ENCODE assay signal across 8 cellular contexts in the genomic region with DNA sequence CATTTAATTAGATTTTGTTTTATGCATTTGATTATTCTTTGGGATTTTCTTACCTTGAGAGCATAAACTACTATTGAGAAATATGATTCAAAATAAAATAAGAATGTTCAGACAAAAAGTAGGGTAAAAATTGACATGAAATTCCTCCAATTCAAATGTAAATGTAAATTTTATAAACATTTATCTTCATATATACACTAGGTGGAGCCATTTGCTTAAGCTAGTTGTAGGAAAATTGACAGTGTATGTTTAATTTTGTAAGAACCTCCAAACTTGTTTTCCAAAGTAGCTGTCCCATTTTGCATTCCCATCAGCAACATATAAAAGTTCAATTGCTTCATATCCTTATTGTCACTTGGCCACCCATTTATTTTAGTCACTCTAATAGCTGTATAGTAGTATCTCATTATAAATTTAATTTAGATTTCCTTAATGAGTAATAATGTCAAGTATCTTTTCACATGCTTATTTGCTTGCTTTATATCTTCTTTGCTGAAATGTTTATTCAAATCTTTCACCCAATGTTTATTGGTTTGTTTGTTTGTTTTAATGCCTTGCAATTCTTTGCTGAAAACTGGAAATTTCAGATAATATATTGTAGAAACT. TPM values are rescaled to one million over a fixed set of nuclear protein-coding genes. Genes with fewer than 3 reads are reported as not detected.
A peak's percentile ranks its signal among the peaks of the same experiment; 100 is the strongest.
DNase-seq lines count a peak whose midpoint lies in the region; ATAC-seq and TF ChIP-seq lines count a peak whose summit lies in the region.

No MANE protein-coding gene starts in this region.

- H3K4me1 Mint-ChIP-seq in CD14-positive monocyte (peaks cover 7% of the 10 kb centered on the region), HFFc6 (ENCODE audit: low read depth) (no peaks in the 10 kb centered on the region; the same call in 1 of the 2 replicates)
- H3K4me1 Mint-ChIP-seq in activated CD8-positive, alpha-beta memory T cell treated with anti-CD3 and anti-CD28 coated beads, Interleukin-2, amount 10 ng/mL, durations not matched to agents 7 days and 5 days, result no peaks in the 10 kb centered on the region

- TF ChIP-seq CTCF in CD14-positive monocyte (IDR thresholded peaks at IDR 0.05) (peak; percentile 61), HFFc6 (IDR thresholded peaks at IDR 0.05) (peak; percentile 77), RWPE2 (IDR thresholded peaks at IDR 0.05; ENCODE audit: poor library complexity, severe bottlenecking) (peak; percentile 88), hepatocyte (IDR thresholded peaks at IDR 0.05; ENCODE audit: poor library complexity) (peak; percentile 55)

- H3K27me3 ChIP-seq in RWPE2 (ENCODE audit: insufficient read depth, poor library complexity, severe bottlenecking) (no peaks in the 10 kb centered on the region), hepatocyte (no peaks in the 10 kb centered on the region)

- CTCF ChIA-PET in activated CD8-positive, alpha-beta memory T cell treated with anti-CD3 and anti-CD28 coated beads, Interleukin-2, amount 10 ng/mL, durations not matched to agents 7 days and 5 days (lab: Charles Lee), result no interaction called here

- H4K20me1 ChIP-seq in hepatocyte (ENCODE audit: insufficient read depth, poor library complexity, severe bottlenecking), result no peaks in the 10 kb centered on the region

- H2AFZ ChIP-seq in hepatocyte, result no peak overlapping the region

- no peaks in the 10 kb centered on the region for H3K9me2 ChIP-seq in hepatocyte (replicated peaks; ENCODE audit: insufficient read depth)

- intact Hi-C loops in CD14-positive monocyte (cut with micrococcal nuclease), result no loop called here

- H3K9me3 Mint-ChIP-seq in CD14-positive monocyte (peaks cover 0 to 16% (median 6%) of the 10 kb centered on the region in 7 donors), HFFc6 (no peaks in the 10 kb centered on the region)
- no peaks in the 10 kb centered on the region for H3K9me3 Mint-ChIP-seq in activated CD8-positive, alpha-beta memory T cell treated with anti-CD3 and anti-CD28 coated beads, Interleukin-2, amount 10 ng/mL, durations not matched to agents 7 days and 5 days (ENCODE audit: low read depth)

- H3K9me3 ChIP-seq in RWPE2 (ENCODE audit: severe bottlenecking) (no peaks in the 10 kb centered on the region), hepatocyte (ENCODE audit: low read depth) (no peaks in the 10 kb centered on the region)

- H3K36me3 Mint-ChIP-seq in CD14-positive monocyte, result no peaks in the 10 kb centered on the region
- H3K36me3 Mint-ChIP-seq in HFFc6 (ENCODE audit: low read depth), result no peaks in the 10 kb centered on the region
- no peaks in the 10 kb centered on the region for H3K36me3 Mint-ChIP-seq in activated CD8-positive, alpha-beta memory T cell treated with anti-CD3 and anti-CD28 coated beads, Interleukin-2, amount 10 ng/mL, durations not matched to agents 7 days and 5 days

- H3K4me2 ChIP-seq in hepatocyte, result no peak overlapping the region

- H3K79me2 ChIP-seq in hepatocyte, result no peaks in the 10 kb centered on the region

- H3K4me3 Mint-ChIP-seq in CD14-positive monocyte (no peak overlapping the region), HFFc6 (no peak overlapping the region)
- H3K4me3 Mint-ChIP-seq in activated CD8-positive, alpha-beta memory T cell treated with anti-CD3 and anti-CD28 coated beads, Interleukin-2, amount 10 ng/mL, durations not matched to agents 7 days and 5 days, result no peak overlapping the region

- H3K4me1 ChIP-seq in RWPE2 (ENCODE audit: insufficient read depth, poor library complexity, severe bottlenecking), result no peaks in the 10 kb centered on the region
- H3K4me1 ChIP-seq in hepatocyte (ENCODE audit: insufficient read depth), result no peaks in the 10 kb centered on the region

- no peak for DNase-seq in CD14-positive monocyte (ENCODE audit: low spot score)
- DNase-seq in HFFc6, result no peak
- no peak for DNase-seq in RWPE2 (ENCODE audit: low spot score)
- DNase-seq in hepatocyte (ENCODE audit: low spot score), result peak; percentile 12
- DNase-seq in activated CD8-positive, alpha-beta memory T cell treated with anti-CD3 and anti-CD28 coated beads, Interleukin-2, amount 10 ng/mL, durations not matched to agents 7 days and 5 days, result no peak
- no peak for DNase-seq in DMS153 (lab: John Stamatoyannopoulos, UW)

- no peaks in the 10 kb centered on the region for H3K36me3 ChIP-seq in RWPE2 (ENCODE audit: low read depth)
- H3K36me3 ChIP-seq in hepatocyte (replicated peaks; ENCODE audit: insufficient read depth, low read depth), result no peaks in the 10 kb centered on the region

- ATAC-seq in RWPE2 (ENCODE audit: low read depth) (no peak), HG02870 (IDR thresholded peaks at IDR 0.05; ENCODE audit: unreplicated experiment) (no peak), HG03460 (IDR thresholded peaks at IDR 0.05; ENCODE audit: unreplicated experiment) (no peak)
- ATAC-seq in activated CD8-positive, alpha-beta memory T cell treated with anti-CD3 and anti-CD28 coated beads, Interleukin-2, amount 10 ng/mL, durations not matched to agents 7 days and 5 days, result no peak

- H3K27ac ChIP-seq in RWPE2 (ENCODE audit: poor library complexity, severe bottlenecking), result no peak overlapping the region
- H3K27ac ChIP-seq in hepatocyte, result no peak overlapping the region

- no peak overlapping the region for H3K4me3 ChIP-seq in RWPE2 (ENCODE audit: severe bottlenecking)
- H3K4me3 ChIP-seq in hepatocyte, result no peak overlapping the region

- no peak overlapping the region for H3K27ac Mint-ChIP-seq in CD14-positive monocyte
- no peak overlapping the region for H3K27ac Mint-ChIP-seq in HFFc6
- no peak overlapping the region for H3K27ac Mint-ChIP-seq in activated CD8-positive, alpha-beta memory T cell treated with anti-CD3 and anti-CD28 coated beads, Interleukin-2, amount 10 ng/mL, durations not matched to agents 7 days and 5 days

- peaks cover 0 to 1% (median 0%) of the 10 kb centered on the region in 3 donors for H3K27me3 Mint-ChIP-seq in CD14-positive monocyte (ENCODE audit: low read depth in 3 of 3)
- peaks cover 9% of the 10 kb centered on the region for H3K27me3 Mint-ChIP-seq in HFFc6 (ENCODE audit: insufficient read depth)
- peaks cover 16% of the 10 kb centered on the region for H3K27me3 Mint-ChIP-seq in activated CD8-positive, alpha-beta memory T cell treated with anti-CD3 and anti-CD28 coated beads, Interleukin-2, amount 10 ng/mL, durations not matched to agents 7 days and 5 days

RNA-seq across cellular contexts. Expression of a gene that starts 37.6 kb away (rescaled TPM):
- polyA plus RNA-seq in CD14-positive monocyte (not detected), hepatocyte (0.77 and 1.4 TPM in 2 replicates)
- total RNA-seq in HFFc6 (2021; fragmentation: NEBNext Ultra II Directional; extraction: Animal tissue kit (Norgen Biotek cat#: 25700)), result not detected
- 0.52 and 1.2 TPM in 2 replicates for total RNA-seq in hepatocyte
- not detected for total RNA-seq in activated CD8-positive, alpha-beta memory T cell treated with anti-CD3 and anti-CD28 coated beads, Interleukin-2, amount 10 ng/mL, durations not matched to agents 7 days and 5 days
